Comparison of ENCODE assay signal across 24 cellular contexts in the genomic region with DNA sequence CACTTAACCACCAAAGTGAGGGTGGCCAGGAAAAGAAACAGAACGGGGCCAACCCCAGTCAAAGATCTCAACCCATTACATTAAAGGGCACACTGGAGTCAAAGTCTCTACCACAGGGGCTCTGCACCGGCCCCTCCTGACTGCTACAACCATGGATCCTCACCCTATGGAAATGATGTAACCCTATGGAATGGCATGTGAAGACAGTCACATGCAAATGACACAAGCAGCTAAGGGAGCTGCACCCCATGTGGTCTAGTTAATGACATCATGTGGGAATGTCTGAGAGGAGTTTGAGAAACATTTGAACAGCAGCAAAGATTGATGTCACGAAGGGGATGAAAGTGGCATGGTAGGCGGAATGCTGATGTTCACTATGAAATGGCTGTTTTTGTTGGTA.
"Had no signal": no experiment of that assay in that cellular context is flagged by ENCODE, and none has a peak within 500 bp of the region (broad histone marks: within the 10 kb centered on the region; RNA-seq: fewer than 3 reads in every experiment).

No MANE protein-coding gene starts in this region.

- H3K27me3 ChIP-seq: esophagus squamous epithelium, gastrocnemius medialis, heart right ventricle, spleen had no signal

- H3K27ac Mint-ChIP-seq: activated CD8-positive, alpha-beta memory T cell treated with anti-CD3 and anti-CD28 coated beads, Interleukin-2, amount 10 ng/mL, durations not matched to agents 7 days and 5 days; activated naive CD4-positive, alpha-beta T cell treated with anti-CD3 and anti-CD28 coated beads, Interleukin-2, amount 50 U/mL, for 72 hours; activated T-cell treated with anti-CD3 and anti-CD28 coated beads, Interleukin-2, amount 50 U/mL, for 24 hours; brain; naive thymus-derived CD4-positive, alpha-beta T cell; stimulated activated memory B cell treated with anti-CD40 and anti-IgM and Interleukin-4, amounts not matched to agents 10 μg/mL and 1 μg/mL and 100 μg/mL, for 72 hours had no signal

- H3K4me1 ChIP-seq: esophagus squamous epithelium, gastrocnemius medialis, heart right ventricle, prostate gland, spleen had no signal

- ATAC-seq: activated CD4-positive, CD25-positive, alpha-beta regulatory T cell treated with anti-CD3 and anti-CD28 coated beads, Interleukin-2, amount 50 U/mL, for 24 hours; activated CD8-positive, alpha-beta memory T cell treated with anti-CD3 and anti-CD28 coated beads, Interleukin-2, amount 10 ng/mL, durations not matched to agents 7 days and 5 days; activated naive CD4-positive, alpha-beta T cell treated with anti-CD3 and anti-CD28 coated beads, Interleukin-2, amount 50 U/mL, for 72 hours; gastrocnemius medialis; heart right ventricle; left cardiac atrium; naive thymus-derived CD4-positive, alpha-beta T cell; sciatic nerve; stimulated activated memory B cell treated with anti-CD40 and anti-IgM and Interleukin-4, amounts not matched to agents 10 μg/mL and 1 μg/mL and 100 μg/mL, for 72 hours had no signal

- H3K4me1 Mint-ChIP-seq: activated CD8-positive, alpha-beta memory T cell treated with anti-CD3 and anti-CD28 coated beads, Interleukin-2, amount 10 ng/mL, durations not matched to agents 7 days and 5 days; stimulated activated memory B cell treated with anti-CD40 and anti-IgM and Interleukin-4, amounts not matched to agents 10 μg/mL and 1 μg/mL and 100 μg/mL, for 72 hours had no signal

- H3K9me3 ChIP-seq: esophagus squamous epithelium, gastrocnemius medialis, heart right ventricle, prostate gland, spleen had no signal

- H3K36me3 ChIP-seq: esophagus squamous epithelium, gastrocnemius medialis, heart right ventricle, prostate gland, spleen had no signal

- H3K36me3 Mint-ChIP-seq: activated CD8-positive, alpha-beta memory T cell treated with anti-CD3 and anti-CD28 coated beads, Interleukin-2, amount 10 ng/mL, durations not matched to agents 7 days and 5 days; activated naive CD4-positive, alpha-beta T cell treated with anti-CD3 and anti-CD28 coated beads, Interleukin-2, amount 50 U/mL, for 72 hours; brain; naive thymus-derived CD4-positive, alpha-beta T cell; stimulated activated memory B cell treated with anti-CD40 and anti-IgM and Interleukin-4, amounts not matched to agents 10 μg/mL and 1 μg/mL and 100 μg/mL, for 72 hours had no signal

- H3K27me3 Mint-ChIP-seq: activated CD8-positive, alpha-beta memory T cell treated with anti-CD3 and anti-CD28 coated beads, Interleukin-2, amount 10 ng/mL, durations not matched to agents 7 days and 5 days; stimulated activated memory B cell treated with anti-CD40 and anti-IgM and Interleukin-4, amounts not matched to agents 10 μg/mL and 1 μg/mL and 100 μg/mL, for 72 hours had no signal

- H3K27ac ChIP-seq: esophagus squamous epithelium, gastrocnemius medialis, heart right ventricle, prostate gland, spleen had no signal

- H3K4me3 Mint-ChIP-seq: activated CD8-positive, alpha-beta memory T cell treated with anti-CD3 and anti-CD28 coated beads, Interleukin-2, amount 10 ng/mL, durations not matched to agents 7 days and 5 days; activated T-cell treated with anti-CD3 and anti-CD28 coated beads, Interleukin-2, amount 50 U/mL, for 24 hours; brain; naive thymus-derived CD4-positive, alpha-beta T cell; stimulated activated memory B cell treated with anti-CD40 and anti-IgM and Interleukin-4, amounts not matched to agents 10 μg/mL and 1 μg/mL and 100 μg/mL, for 72 hours had no signal

- DNase-seq: activated CD4-positive, alpha-beta T cell treated with anti-CD3 and anti-CD28 coated beads, Interleukin-2, amount 50 U/mL, for 48 hours; activated CD8-positive, alpha-beta memory T cell treated with anti-CD3 and anti-CD28 coated beads, Interleukin-2, amount 10 ng/mL, durations not matched to agents 7 days and 5 days; activated effector memory CD4-positive, alpha-beta T cell treated with Interleukin-2 at 50 U/mL for 16 hours; activated T-cell treated with anti-CD3 and anti-CD28 coated beads, Interleukin-2, amount 50 U/mL, for 24 hours; amniotic stem cell; cerebellar nuclear complex; dermis blood vessel endothelial cell; esophagus squamous epithelium; gastrocnemius medialis; heart right ventricle; left cardiac atrium; naive thymus-derived CD4-positive, alpha-beta T cell; spleen; stimulated activated CD4-positive, alpha-beta T cell treated with anti-CD3 and anti-CD28 coated beads, Interleukin-1b, Interleukin-23, amount 100 ng/mL, for 48 hours; substantia nigra; T-helper 2 cell; trophoblast cell had no signal

- H3K4me3 ChIP-seq: esophagus squamous epithelium, gastrocnemius medialis, heart right ventricle, lung, prostate gland, spleen had no signal

- H3K9me3 Mint-ChIP-seq: activated T-cell treated with anti-CD3 and anti-CD28 coated beads, Interleukin-2, amount 50 U/mL, for 24 hours; brain; stimulated activated memory B cell treated with anti-CD40 and anti-IgM and Interleukin-4, amounts not matched to agents 10 μg/mL and 1 μg/mL and 100 μg/mL, for 72 hours had no signal
